In genomic region chr11:112280268-112281126, GRCh38 we compare ENCODE assay signal across 8 cellular contexts. TPM values are rescaled to one million over a fixed set of nuclear protein-coding genes. Genes with fewer than 3 reads are reported as not detected.
DNase-seq lines count a peak whose midpoint lies in the region; ATAC-seq and TF ChIP-seq lines count a peak whose summit lies in the region.

No MANE protein-coding gene starts in this region.

- TF ChIP-seq CTCF in BJ (IDR thresholded peaks at IDR 0.05; ENCODE audit: insufficient read depth, low read depth, low read length) (peak; percentile 79), mucosa of descending colon (IDR thresholded peaks at IDR 0.05) (peak; percentile 58)

- POLR2A ChIA-PET in BJ (lab: Charles Lee) = interaction anchor here (0.7 to 1.1 kb wide), 2 partner anchors 10 to 59 kb away, joined by 5 to 16 read pairs; no protein-coding TSS in a partner anchor

- no peaks in the 10 kb centered on the region for H3K36me3 ChIP-seq in BJ (ENCODE audit: control insufficient read depth, insufficient read depth, low read length)
- no peaks in the 10 kb centered on the region for H3K36me3 ChIP-seq in NT2/D1 (ENCODE audit: insufficient read depth, insufficient read length, low read length)
- no peaks in the 10 kb centered on the region for H3K36me3 ChIP-seq in mucosa of descending colon (ENCODE audit: low read depth)

- H3K4me3 ChIP-seq in BJ (ENCODE audit: low read depth, low read length) (peak overlapping the region; percentile 33), NT2/D1 (ENCODE audit: insufficient read length, low read depth) (peak overlapping the region; percentile 26), mucosa of descending colon (no peak overlapping the region)

- DNase-seq in BJ (ENCODE audit: low read depth) (no peak), HT1080 (ENCODE audit: low read depth) (peak; percentile 78), NT2/D1 (ENCODE audit: low read depth, low spot score) (peak; percentile 81), epidermal melanocyte (ENCODE audit: insufficient read length, low spot score) (peak; percentile 76), mucosa of descending colon (peak in 2 of 3 donors; percentile 54 to 82)
- peak; percentile 55 for DNase-seq in activated CD8-positive, alpha-beta memory T cell treated with anti-CD3 and anti-CD28 coated beads, Interleukin-2, amount 50 U/mL, for 1 hour (ENCODE audit: extremely low read depth)
- DNase-seq in stimulated activated CD8-positive, alpha-beta memory T cell treated with anti-CD3 and anti-CD28 coated beads, Interleukin-4, amount 100 ng/mL, for 1 hour (ENCODE audit: low read depth in 2 of 2, low spot score in 1 of 2) = peak; percentile 22 to 47

- intact Hi-C loops in mucosa of descending colon (cut with DNase I, micrococcal nuclease) = loop anchor here (2.0 to 5.0 kb wide), 2 partner anchors 62 to 63 kb away; no protein-coding TSS in a partner anchor

- ATAC-seq in GM19351 (IDR thresholded peaks at IDR 0.05; ENCODE audit: unreplicated experiment) (peak; percentile 87), mucosa of descending colon (peak; percentile 88)

- H3K9ac ChIP-seq in NT2/D1 (ENCODE audit: insufficient read length, low read depth) = peak overlapping the region; percentile 44

- CTCF ChIA-PET in BJ (lab: Yijun Ruan, JAX) = interaction anchor here (0.6 to 19.5 kb wide), 44 partner anchors 9 to 1009 kb away, joined by 3 to 560 read pairs (median 4); partner anchors contain the start of genes BCO2, PTS, SDHD and TIMM8B

- peaks cover 1% of the 10 kb centered on the region; the same call in 1 of the 2 replicates for H3K27me3 ChIP-seq in BJ (ENCODE audit: control insufficient read depth, insufficient read depth, low read length)
- no peaks in the 10 kb centered on the region for H3K27me3 ChIP-seq in NT2/D1 (ENCODE audit: insufficient read depth, insufficient read length)

- H3K4me1 ChIP-seq in NT2/D1 (ENCODE audit: insufficient read depth, insufficient read length) = no peaks in the 10 kb centered on the region
- H3K4me1 ChIP-seq in mucosa of descending colon (ENCODE audit: low read depth) = peaks cover 6% of the 10 kb centered on the region

- H3K9me3 ChIP-seq in NT2/D1 (ENCODE audit: insufficient read depth, low read length) = no peaks in the 10 kb centered on the region
- no peaks in the 10 kb centered on the region for H3K9me3 ChIP-seq in mucosa of descending colon

RNA-seq across cellular contexts. Expression of gene PLET1, which starts 19.8 kb away (rescaled TPM):
- polyA plus RNA-seq in BJ (2011; rRNA removed) = not detected in 2 replicates
- polyA minus RNA-seq in BJ (2011; rRNA and poly(A)+ RNA removed) = not detected in 2 replicates
- total RNA-seq in HT1080 (2014; rRNA removed; shearing (Covaris generic)) = not detected in 2 replicates
- not detected in 2 replicates for polyA plus RNA-seq in HT1080 (2015; cell fraction: cytosol; rRNA removed)
- not detected in 2 replicates for polyA plus RNA-seq in HT1080 (2015; cell fraction: nucleus; rRNA removed)
- not detected for total RNA-seq in mucosa of descending colon

RNA-seq across cellular contexts. Expression of gene PTS, which starts 54.3 kb away (rescaled TPM):
- 21.3 and 53.4 TPM in 2 replicates for polyA plus RNA-seq in BJ (2011; rRNA removed)
- 16.8 and 17.7 TPM in 2 replicates for polyA minus RNA-seq in BJ (2011; rRNA and poly(A)+ RNA removed)
- 54.8 and 64.6 TPM in 2 replicates for total RNA-seq in HT1080 (2014; rRNA removed; shearing (Covaris generic))
- polyA plus RNA-seq in HT1080 (2015; cell fraction: cytosol; rRNA removed) = 30.7 and 36.3 TPM in 2 replicates
- 52.4 and 55.0 TPM in 2 replicates for polyA plus RNA-seq in HT1080 (2015; cell fraction: nucleus; rRNA removed)
- 10 to 100 TPM; 27.4 to 29.5 (median 27.7) TPM for total RNA-seq in mucosa of descending colon
